8 cellular contexts compared by ENCODE assay signal in genomic region chr7:32496052-32496813, GRCh38. TPM values are rescaled to one million over a fixed set of nuclear protein-coding genes. Genes with fewer than 3 reads are reported as not detected.
DNase-seq lines count a peak whose midpoint lies in the region; ATAC-seq and TF ChIP-seq lines count a peak whose summit lies in the region.

No MANE protein-coding gene starts in this region.

- peaks cover 20 to 43% (median 22%) of the 10 kb centered on the region in 3 donors for H3K4me1 ChIP-seq in esophagus squamous epithelium

- H3K27ac Mint-ChIP-seq in progenitor cell of endocrine pancreas, result peak overlapping the region; percentile 98

- no peak for TF ChIP-seq CTCF in esophagus squamous epithelium (IDR thresholded peaks at IDR 0.05)
- TF ChIP-seq CTCF in progenitor cell of endocrine pancreas (IDR thresholded peaks at IDR 0.05; ENCODE audit: unreplicated experiment), result no peak

- H3K36me3 Mint-ChIP-seq in progenitor cell of endocrine pancreas (ENCODE audit: insufficient read depth), result peaks cover 9% of the 10 kb centered on the region

- peak overlapping the region; percentile 98 for H3K4me3 Mint-ChIP-seq in progenitor cell of endocrine pancreas (ENCODE audit: low read depth)

- H3K4me3 ChIP-seq in esophagus squamous epithelium, result peak overlapping the region; percentile 96 to 100 (median 99)

- intact Hi-C loops in esophagus squamous epithelium (cut with DNase I), result no loop called here

- no peaks in the 10 kb centered on the region for H3K9me3 Mint-ChIP-seq in progenitor cell of endocrine pancreas (ENCODE audit: low read depth)

- peaks cover 17% of the 10 kb centered on the region for H3K4me1 Mint-ChIP-seq in progenitor cell of endocrine pancreas (ENCODE audit: low read depth)

- peak; percentile 0 for ATAC-seq in GM19043 (IDR thresholded peaks at IDR 0.05; ENCODE audit: low read depth, unreplicated experiment)
- no peak for ATAC-seq in HG03135 (IDR thresholded peaks at IDR 0.05; ENCODE audit: unreplicated experiment)

- H3K27me3 Mint-ChIP-seq in progenitor cell of endocrine pancreas, result no peaks in the 10 kb centered on the region

- peaks cover 0 to 11% (median 0%) of the 10 kb centered on the region in 3 donors for H3K36me3 ChIP-seq in esophagus squamous epithelium

- H3K27ac ChIP-seq in esophagus squamous epithelium, result peak overlapping the region; percentile 97 to 99 (median 98)

- TF ChIP-seq POLR2A in esophagus squamous epithelium (IDR thresholded peaks at IDR 0.05), result no peak

- H3K9me3 ChIP-seq in esophagus squamous epithelium, result no peaks in the 10 kb centered on the region

- H3K27me3 ChIP-seq in esophagus squamous epithelium, result no peaks in the 10 kb centered on the region

- DNase-seq in A172 (ENCODE audit: low spot score), result peak; percentile 46
- peak; percentile 10 to 41 for DNase-seq in SHP77 (lab: John Stamatoyannopoulos, UW)
- DNase-seq in esophagus squamous epithelium (lab: John Stamatoyannopoulos, UW), result no peak
- DNase-seq in progenitor cell of endocrine pancreas (ENCODE audit: low spot score, unreplicated experiment), result no peak
- DNase-seq in NCI-H446 treated with DMSO at 0.1 percent for 48 hours (lab: John Stamatoyannopoulos, UW), result no peak
- DNase-seq in stimulated activated naive CD4-positive, alpha-beta T cell (lab: John Stamatoyannopoulos, UW), result no peak

- 4 to 5% methylated on average over 10 of the region's 10 CpGs for WGBS in esophagus squamous epithelium, 2 donors

RNA-seq across cellular contexts. Expression of gene AVL9, which starts 0.9 kb away (rescaled TPM):
- 43.0 and 52.4 TPM in 2 replicates for total RNA-seq in A172 (2014; rRNA removed; shearing (Covaris generic))
- total RNA-seq in esophagus squamous epithelium (10 to 100 TPM; 15.7 to 26.1 (median 21.6) TPM), progenitor cell of endocrine pancreas (50.2 and 50.7 TPM in 2 replicates)

RNA-seq across cellular contexts. Expression of gene LSM5, which starts 6.1 kb away (rescaled TPM):
- total RNA-seq in A172 (2014; rRNA removed; shearing (Covaris generic)), result 181 and 372 TPM in 2 replicates
- total RNA-seq in esophagus squamous epithelium (10 to 100 TPM; 12.4 to 29.9 (median 22.7) TPM), progenitor cell of endocrine pancreas (76.9 and 78.1 TPM in 2 replicates)

Comparison
In these comparisons a context has a peak if more than half of its experiments do, and no peak if none do; other contexts are left out.
1. DNase-seq: peak in A172 (single experiment) and SHP77 (2 of 2); none in esophagus squamous epithelium (single experiment), progenitor cell of endocrine pancreas (single experiment), NCI-H446 treated with DMSO at 0.1 percent for 48 hours (single experiment) and stimulated activated naive CD4-positive, alpha-beta T cell (0 of 6).